ENCODE assay signal across 18 cellular contexts in the genomic region with DNA sequence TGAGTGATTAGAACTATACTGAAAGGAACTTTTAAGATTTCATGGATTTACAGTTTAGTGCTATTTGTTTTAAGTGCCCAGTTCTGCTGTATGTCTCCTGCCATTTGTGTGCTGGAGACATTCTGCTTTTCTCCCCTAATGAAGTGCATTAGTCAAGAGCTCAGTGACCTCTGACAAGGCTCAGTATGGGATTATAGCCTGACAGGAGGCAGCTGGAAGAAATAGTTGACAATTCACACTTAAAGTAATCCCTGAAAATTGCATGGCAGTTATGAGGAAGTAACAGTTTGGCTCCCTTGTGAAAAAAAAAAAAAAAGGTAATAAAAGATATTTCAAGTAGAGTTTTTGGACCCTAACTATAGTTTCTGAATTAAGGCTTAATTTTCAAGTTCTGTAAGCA.
A peak's percentile ranks its signal among the peaks of the same experiment; 100 is the strongest.
DNase-seq lines count a peak whose midpoint lies in the region; ATAC-seq and TF ChIP-seq lines count a peak whose summit lies in the region.
"Had no signal": no experiment of that assay in that cellular context is flagged by ENCODE, and none has a peak within 500 bp of the region (broad histone marks: within the 10 kb centered on the region; RNA-seq: fewer than 3 reads in every experiment).

No MANE protein-coding gene starts in this region.

- peaks cover 8% of the 10 kb centered on the region for H3K4me1 Mint-ChIP-seq in neural progenitor cell
- H3K4me1 Mint-ChIP-seq in activated naive CD4-positive, alpha-beta T cell treated with anti-CD3 and anti-CD28 coated beads for 36 hours (ENCODE audit: low read depth) = no peaks in the 10 kb centered on the region
- H3K4me1 Mint-ChIP-seq: B cell had no signal

- no peak overlapping the region for H3K9ac ChIP-seq in neural progenitor cell

- no peaks in the 10 kb centered on the region for H3K9me3 ChIP-seq in HEK293 (ENCODE audit: control insufficient read depth, insufficient read depth, low read depth, low read length)
- H3K9me3 ChIP-seq in WERI-Rb-1 (ENCODE audit: severe bottlenecking) = no peaks in the 10 kb centered on the region
- H3K9me3 ChIP-seq in neural progenitor cell (ENCODE audit: low read depth) = no peaks in the 10 kb centered on the region
- H3K9me3 ChIP-seq: HAP-1, SJSA1 had no signal

- H3K27me3 ChIP-seq in WERI-Rb-1 (ENCODE audit: insufficient read depth, low read depth, severe bottlenecking) (no peaks in the 10 kb centered on the region), neural progenitor cell (no peaks in the 10 kb centered on the region)
- H3K27me3 ChIP-seq: SJSA1 had no signal

- H3F3A ChIP-seq in neural progenitor cell (ENCODE audit: low read depth) = no peaks in the 10 kb centered on the region

- H3K27ac Mint-ChIP-seq in neural progenitor cell = no peak overlapping the region
- no peak overlapping the region for H3K27ac Mint-ChIP-seq in activated naive CD4-positive, alpha-beta T cell treated with anti-CD3 and anti-CD28 coated beads for 36 hours
- H3K27ac Mint-ChIP-seq: B cell; CD4-positive, alpha-beta T cell had no signal

- H3K9me3 Mint-ChIP-seq in neural progenitor cell = no peaks in the 10 kb centered on the region
- H3K9me3 Mint-ChIP-seq in activated naive CD4-positive, alpha-beta T cell treated with anti-CD3 and anti-CD28 coated beads for 36 hours = no peaks in the 10 kb centered on the region
- H3K9me3 Mint-ChIP-seq: CD4-positive, alpha-beta T cell had no signal

- H3K4me3 Mint-ChIP-seq in neural progenitor cell = no peak overlapping the region
- no peak overlapping the region for H3K4me3 Mint-ChIP-seq in activated naive CD4-positive, alpha-beta T cell treated with anti-CD3 and anti-CD28 coated beads for 36 hours
- H3K4me3 Mint-ChIP-seq: B cell; CD4-positive, alpha-beta T cell had no signal

- intact Hi-C loops in activated naive CD4-positive, alpha-beta T cell treated with anti-CD3 and anti-CD28 coated beads for 36 hours (cut with micrococcal nuclease) = no loop called here

- CTCF ChIA-PET in HEK293 (lab: Yijun Ruan, JAX) = interaction anchor here (0.5 to 1.0 kb wide), 2 partner anchors 43 to 94 kb away, joined by 3 read pairs; no protein-coding TSS in a partner anchor
- CTCF ChIA-PET in activated naive CD4-positive, alpha-beta T cell treated with anti-CD3 and anti-CD28 coated beads for 36 hours (lab: Charles Lee) = no interaction called here

- H3K4me2 ChIP-seq in neural progenitor cell = no peak overlapping the region
- H3K4me2 ChIP-seq: PC-9 had no signal

- ATAC-seq in HG03521 (IDR thresholded peaks at IDR 0.05; ENCODE audit: unreplicated experiment) = no peak

- no peaks in the 10 kb centered on the region for H3K27me3 Mint-ChIP-seq in neural progenitor cell (ENCODE audit: insufficient read depth, low read depth)
- H3K27me3 Mint-ChIP-seq in activated naive CD4-positive, alpha-beta T cell treated with anti-CD3 and anti-CD28 coated beads for 36 hours (ENCODE audit: low read depth) = no peaks in the 10 kb centered on the region
- H3K27me3 Mint-ChIP-seq: B cell; CD4-positive, alpha-beta T cell had no signal

- no peaks in the 10 kb centered on the region for H3K36me3 Mint-ChIP-seq in neural progenitor cell
- H3K36me3 Mint-ChIP-seq in activated naive CD4-positive, alpha-beta T cell treated with anti-CD3 and anti-CD28 coated beads for 36 hours (ENCODE audit: low read depth) = no peaks in the 10 kb centered on the region

- H3K4me3 ChIP-seq in HEK293 (ENCODE audit: low read depth, low read length) = no peak overlapping the region
- no peak overlapping the region for H3K4me3 ChIP-seq in WERI-Rb-1 (ENCODE audit: low read depth, low read length)
- H3K4me3 ChIP-seq in neural progenitor cell = no peak overlapping the region
- H3K4me3 ChIP-seq: HAP-1, PC-9, SJSA1 had no signal

- no peaks in the 10 kb centered on the region for H3K79me2 ChIP-seq in neural progenitor cell (ENCODE audit: low read depth)

- DNase-seq in NCI-H524 (lab: John Stamatoyannopoulos, UW) (peak; percentile 60 to 84), WERI-Rb-1 (peak; percentile 65), neural progenitor cell (ENCODE audit: low spot score) (peak; percentile 51), foreskin melanocyte (no peak)
- DNase-seq in activated naive CD4-positive, alpha-beta T cell treated with anti-CD3 and anti-CD28 coated beads for 36 hours = no peak
- DNase-seq: CD4-positive, alpha-beta T cell; DMS79 treated with DMSO at 0.1 percent for 48 hours; KG1; NCI-H1092; NCI-H2081 treated with DMSO at 0.1 percent for 48 hours; NCI-H345; NCI-H748 treated with DMSO at 0.1 percent for 48 hours; PC-9 had no signal

- TF ChIP-seq CTCF in HEK293 (tag by site-specific recombination; IDR thresholded peaks at IDR 0.05) (no peak), WERI-Rb-1 (IDR thresholded peaks at IDR 0.05; ENCODE audit: low read depth, low read length) (no peak), neural progenitor cell (IDR thresholded peaks at IDR 0.05) (no peak)

- H4K20me1 ChIP-seq in neural progenitor cell (ENCODE audit: low read depth) = no peaks in the 10 kb centered on the region

- POLR2A ChIA-PET in HEK293 (lab: Yijun Ruan, JAX) = no interaction called here

- H2AFZ ChIP-seq in neural progenitor cell (replicated peaks) = no peak overlapping the region
- H2AFZ ChIP-seq: PC-9 had no signal

- H3K27ac ChIP-seq in HEK293 (ENCODE audit: extremely low read depth, low read depth, low read length) = no peak overlapping the region
- peak overlapping the region; percentile 48 for H3K27ac ChIP-seq in WERI-Rb-1
- no peak overlapping the region for H3K27ac ChIP-seq in neural progenitor cell
- H3K27ac ChIP-seq: PC-9, SJSA1 had no signal

- peaks cover 4% of the 10 kb centered on the region; the same call in 1 of the 2 replicates for H3K4me1 ChIP-seq in HEK293 (ENCODE audit: control insufficient read depth, insufficient read depth, low read length)
- peaks cover 5% of the 10 kb centered on the region for H3K4me1 ChIP-seq in neural progenitor cell
- H3K4me1 ChIP-seq: HAP-1, SJSA1 had no signal

- H3K36me3 ChIP-seq in HEK293 (ENCODE audit: control insufficient read depth in 2 of 2, insufficient read depth in 1 of 2, low read length in 2 of 2) (no peaks in the 10 kb centered on the region), WERI-Rb-1 (no peaks in the 10 kb centered on the region), neural progenitor cell (no peaks in the 10 kb centered on the region)
- H3K36me3 ChIP-seq: HAP-1, SJSA1 had no signal

TF ChIP-seq in HEK293, 187 proteins besides CTCF, POLR2A, EP300 and RAD21 (continues in another document):
- TF ChIP-seq ZNF24 (tag by site-specific recombination; IDR thresholded peaks at IDR 0.05) (no peak), ZNF555 (tag by site-specific recombination; conservative IDR thresholded peaks at IDR 0.05) (no peak), ZNF701 (tag by site-specific recombination; IDR thresholded peaks at IDR 0.05) (no peak), GLIS1 (tag by site-specific recombination; IDR thresholded peaks at IDR 0.05) (peak; percentile 47; the same call in 1 of the 2 replicates), ZNF37A (tag by site-specific recombination; IDR thresholded peaks at IDR 0.05) (no peak), ZNF629 (tag by site-specific recombination; IDR thresholded peaks at IDR 0.05) (no peak), ZNF548 (tag by site-specific recombination; IDR thresholded peaks at IDR 0.05) (no peak), PRDM6 (tag by site-specific recombination; IDR thresholded peaks at IDR 0.05) (peak; percentile 82), SCRT1 (tag by site-specific recombination; IDR thresholded peaks at IDR 0.05; ENCODE audit: borderline replicate concordance) (peak; percentile 37; the same call in 1 of the 2 replicates), ZNF660 (tag by site-specific recombination; IDR thresholded peaks at IDR 0.05) (no peak)
- TF ChIP-seq, protein P1, sequence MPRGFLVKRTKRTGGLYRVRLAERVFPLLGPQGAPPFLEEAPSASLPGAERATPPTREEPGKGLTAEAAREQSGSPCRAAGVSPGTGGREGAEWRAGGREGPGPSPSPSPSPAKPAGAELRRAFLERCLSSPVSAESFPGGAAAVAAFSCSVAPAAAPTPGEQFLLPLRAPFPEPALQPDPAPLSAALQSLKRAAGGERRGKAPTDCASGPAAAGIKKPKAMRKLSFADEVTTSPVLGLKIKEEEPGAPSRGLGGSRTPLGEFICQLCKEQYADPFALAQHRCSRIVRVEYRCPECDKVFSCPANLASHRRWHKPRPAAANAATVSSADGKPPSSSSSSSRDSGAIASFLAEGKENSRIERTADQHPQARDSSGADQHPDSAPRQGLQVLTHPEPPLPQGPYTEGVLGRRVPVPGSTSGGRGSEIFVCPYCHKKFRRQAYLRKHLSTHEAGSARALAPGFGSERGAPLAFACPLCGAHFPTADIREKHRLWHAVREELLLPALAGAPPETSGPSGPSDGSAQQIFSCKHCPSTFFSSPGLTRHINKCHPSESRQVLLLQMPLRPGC (tag by site-specific recombination; IDR thresholded peaks at IDR 0.05) = no peak
- TF ChIP-seq, protein P2, sequence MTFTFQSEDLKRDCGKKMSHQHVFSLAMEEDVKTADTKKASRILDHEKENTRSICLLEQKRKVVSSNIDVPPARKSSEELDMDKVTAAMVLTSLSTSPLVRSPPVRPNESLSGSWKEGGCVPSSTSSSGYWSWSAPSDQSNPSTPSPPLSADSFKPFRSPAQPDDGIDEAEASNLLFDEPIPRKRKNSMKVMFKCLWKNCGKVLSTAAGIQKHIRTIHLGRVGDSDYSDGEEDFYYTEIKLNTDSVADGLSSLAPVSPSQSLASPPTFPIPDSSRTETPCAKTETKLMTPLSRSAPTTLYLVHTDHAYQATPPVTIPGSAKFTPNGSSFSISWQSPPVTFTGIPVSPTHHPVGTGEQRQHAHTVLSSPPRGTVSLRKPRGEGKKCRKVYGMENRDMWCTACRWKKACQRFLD (tag by site-specific recombination; IDR thresholded peaks at IDR 0.05) = no peak

Comparison
In these comparisons a context has a peak if more than half of its experiments do, and no peak if none do; other contexts are left out.
1. DNase-seq: peak in NCI-H524 (2 of 2), WERI-Rb-1 (single experiment) and neural progenitor cell (single experiment); none in activated naive CD4-positive, alpha-beta T cell treated with anti-CD3 and anti-CD28 coated beads for 36 hours (single experiment) and foreskin melanocyte (single experiment).